In genomic region chr6:33433001-33433559, GRCh38 we compare ENCODE assay signal across 1 cellular context.
TF ChIP-seq lines count a peak whose summit lies in the region.

No MANE protein-coding gene starts in this region.

TF ChIP-seq in HCT116, 20 proteins besides CTCF, POLR2A, EP300 and RAD21 (continued from another document):
- TF ChIP-seq ZBTB33 (IDR thresholded peaks at IDR 0.05; ENCODE audit: extremely low read depth, insufficient replicate concordance, low read length) (no peak), REST (IDR thresholded peaks at IDR 0.05; ENCODE audit: low read depth) (no peak), EZH2phosphoT487 (IDR thresholded peaks at IDR 0.05; ENCODE audit: borderline replicate concordance) (no peak), SRF (IDR thresholded peaks at IDR 0.05; ENCODE audit: low read depth) (no peak), SIN3A (IDR thresholded peaks at IDR 0.05; ENCODE audit: low read depth) (no peak), CEBPB (IDR thresholded peaks at IDR 0.05; ENCODE audit: low read depth) (no peak), ZFX (IDR thresholded peaks at IDR 0.05) (no peak), POLR2AphosphoS5 (IDR thresholded peaks at IDR 0.05; ENCODE audit: low read depth, low read length) (no peak), TCF7L2 (IDR thresholded peaks at IDR 0.05; ENCODE audit: borderline replicate concordance, extremely low read depth, insufficient read depth, insufficient read length) (no peak), CBX3 (IDR thresholded peaks at IDR 0.05; ENCODE audit: low read depth) (no peak)
